35 cellular contexts compared by ENCODE assay signal in the genomic region with DNA sequence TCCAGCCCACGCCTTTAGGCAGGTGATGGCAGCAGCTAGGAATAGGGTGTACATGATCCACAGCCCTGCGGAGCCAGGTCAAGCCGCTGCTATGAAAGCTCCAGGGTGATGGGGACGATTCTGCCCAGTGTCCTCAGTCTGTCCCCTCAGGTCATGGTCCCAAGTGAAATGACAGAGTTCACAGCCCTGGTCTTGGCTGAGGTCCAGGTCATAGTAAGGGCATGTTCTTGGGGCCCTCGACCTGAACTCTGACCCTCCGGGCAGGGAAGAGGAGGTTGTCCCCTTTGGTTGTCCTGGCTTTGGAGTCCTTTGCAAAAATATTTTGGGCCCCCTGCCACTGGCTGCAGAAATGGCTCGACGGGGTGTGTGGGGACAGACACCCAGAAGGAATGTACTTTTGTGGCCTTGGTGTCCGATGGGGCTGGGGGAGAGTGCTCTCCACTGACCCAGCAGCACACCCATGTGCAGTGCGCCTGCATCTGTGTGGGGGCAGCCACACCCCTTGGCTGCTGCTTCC. TPM values are rescaled to one million over a fixed set of nuclear protein-coding genes. Genes with fewer than 3 reads are reported as not detected.
"Had no signal": no experiment of that assay in that cellular context is flagged by ENCODE, and none has a peak within 500 bp of the region (broad histone marks: within the 10 kb centered on the region; RNA-seq: fewer than 3 reads in every experiment).

No MANE protein-coding gene starts in this region.

- H3K36me3 ChIP-seq: neutrophil, ovary had no signal

- H3K36me3 Mint-ChIP-seq: activated naive CD8-positive, alpha-beta T cell; natural killer cell had no signal

- H3K9me3 ChIP-seq: adrenal gland, breast epithelium, left lung, neutrophil, ovary, prostate gland, right atrium auricular region, tibial artery had no signal

- H3K9me3 Mint-ChIP-seq: activated B cell treated with CpG ODN at 0.5 μM for 24 hours; activated T-cell treated with anti-CD3 and anti-CD28 coated beads, Interleukin-2, amount 50 U/mL, for 4 hours; activated T-helper 2 cell treated with anti-CD3 and anti-CD28 coated beads, Interferon-gamma antibody, Interleukin-2, Interleukin-4, amounts not matched to agents 10 μg/mL and 5 μg/mL and 100 μg/mL, durations not matched to agents 14 hours and 24 hours and 36 hours; immature natural killer cell; mesothelial cell of epicardium; natural killer cell; stimulated activated naive CD8-positive, alpha-beta T cell treated with anti-CD3 and anti-CD28 coated beads, Interleukin-15, amount 100 ng/mL, for 72 hours; T-helper 1 cell treated with Interleukin-12 subunit alpha and Interleukin-12 subunit beta and Interleukin-4 antibody, amounts not matched to agents 30 μg/mL and 1 μg/mL, for 36 hours had no signal

- H3K27ac ChIP-seq: adrenal gland, breast epithelium, left lung, neutrophil, ovary, prostate gland, right atrium auricular region, skin epidermis, tibial artery had no signal

- H3K4me1 Mint-ChIP-seq: activated B cell treated with CpG ODN at 0.5 μM for 24 hours; activated CD4-positive, alpha-beta T cell treated with anti-CD3 and anti-CD28 coated beads for 36 hours; immature natural killer cell; natural killer cell; stimulated activated naive CD8-positive, alpha-beta T cell treated with anti-CD3 and anti-CD28 coated beads, Interleukin-15, amount 100 ng/mL, for 72 hours had no signal

- DNase-seq: activated B cell treated with CpG ODN at 0.5 μM for 24 hours; activated CD4-positive, alpha-beta T cell treated with anti-CD3 and anti-CD28 coated beads for 36 hours; activated CD4-positive, alpha-beta T cell treated with anti-CD3 and anti-CD28 coated beads, Interleukin-2, amount 50 U/mL, for 48 hours; activated CD8-positive, alpha-beta memory T cell treated with anti-CD3 and anti-CD28 coated beads, Interleukin-2, amount 50 U/mL, for 48 hours; activated naive CD4-positive, alpha-beta T cell; activated T-cell treated with anti-CD3 and anti-CD28 coated beads, Interleukin-2, amount 50 U/mL, for 4 hours; adrenal gland; cortex of kidney; effector CD4-positive, alpha-beta T cell; foreskin fibroblast; immature natural killer cell; left lung; natural killer cell; ovary; stimulated activated CD4-positive, alpha-beta T cell treated with anti-CD3 and anti-CD28 coated beads, Interleukin-1b, Interleukin-23, amount 100 ng/mL, for 48 hours; stimulated activated naive CD8-positive, alpha-beta T cell treated with anti-CD3 and anti-CD28 coated beads, Interleukin-15, amount 100 ng/mL, for 72 hours; T1000; tibial artery had no signal

- H3K27ac Mint-ChIP-seq: activated B cell treated with CpG ODN at 0.5 μM for 24 hours; activated CD4-positive, alpha-beta T cell treated with anti-CD3 and anti-CD28 coated beads for 36 hours; activated naive CD8-positive, alpha-beta T cell; activated T-helper 2 cell treated with anti-CD3 and anti-CD28 coated beads, Interferon-gamma antibody, Interleukin-2, Interleukin-4, amounts not matched to agents 10 μg/mL and 5 μg/mL and 100 μg/mL, durations not matched to agents 14 hours and 24 hours and 36 hours; immature natural killer cell; mesothelial cell of epicardium; natural killer cell; T-helper 1 cell treated with Interleukin-12 subunit alpha and Interleukin-12 subunit beta and Interleukin-4 antibody, amounts not matched to agents 30 μg/mL and 1 μg/mL, for 36 hours had no signal

- H3K27me3 ChIP-seq: adrenal gland, breast epithelium, left lung, ovary, right atrium auricular region, tibial artery had no signal

- H3K27me3 Mint-ChIP-seq: activated CD4-positive, alpha-beta T cell treated with anti-CD3 and anti-CD28 coated beads for 36 hours; stimulated activated naive CD8-positive, alpha-beta T cell treated with anti-CD3 and anti-CD28 coated beads, Interleukin-15, amount 100 ng/mL, for 72 hours had no signal

- ATAC-seq: activated CD4-positive, alpha-beta T cell treated with anti-CD3 and anti-CD28 coated beads for 36 hours; activated T-cell treated with anti-CD3 and anti-CD28 coated beads, Interleukin-2, amount 50 U/mL, for 4 hours; left lung; natural killer cell; stimulated activated naive CD8-positive, alpha-beta T cell treated with anti-CD3 and anti-CD28 coated beads, Interleukin-15, amount 100 ng/mL, for 72 hours had no signal

- H3K4me3 ChIP-seq: adrenal gland, breast epithelium, left lung, ovary, prostate gland, right atrium auricular region, skin epidermis, tibial artery had no signal

- H3K4me1 ChIP-seq: breast epithelium, left lung, right atrium auricular region, tibial artery had no signal

- H3K4me3 Mint-ChIP-seq: activated B cell treated with CpG ODN at 0.5 μM for 24 hours; activated CD4-positive, alpha-beta T cell treated with anti-CD3 and anti-CD28 coated beads for 36 hours; activated naive CD8-positive, alpha-beta T cell; activated T-cell treated with anti-CD3 and anti-CD28 coated beads, Interleukin-2, amount 50 U/mL, for 4 hours; immature natural killer cell; mesothelial cell of epicardium; natural killer cell; stimulated activated naive CD8-positive, alpha-beta T cell treated with anti-CD3 and anti-CD28 coated beads, Interleukin-15, amount 100 ng/mL, for 72 hours; T-helper 1 cell treated with Interleukin-12 subunit alpha and Interleukin-12 subunit beta and Interleukin-4 antibody, amounts not matched to agents 30 μg/mL and 1 μg/mL, for 36 hours had no signal

RNA-seq across cellular contexts. Expression of gene C22orf31, which starts 7.3 kb away (rescaled TPM):
- total RNA-seq: activated B cell treated with CpG ODN at 0.5 μM for 24 hours; activated CD4-positive, alpha-beta T cell treated with anti-CD3 and anti-CD28 coated beads for 36 hours; activated CD8-positive, alpha-beta memory T cell treated with anti-CD3 and anti-CD28 coated beads for 36 hours; activated T-cell treated with anti-CD3 and anti-CD28 coated beads, Interleukin-2, amount 50 U/mL, for 4 hours; activated T-helper 2 cell treated with anti-CD3 and anti-CD28 coated beads, Interferon-gamma antibody, Interleukin-2, Interleukin-4, amounts not matched to agents 10 μg/mL and 5 μg/mL and 100 μg/mL, durations not matched to agents 14 hours and 24 hours and 36 hours; astrocyte; cerebellum; epithelial cell of proximal tubule; kidney epithelial cell; lung microvascular endothelial cell; natural killer cell; right atrium auricular region; ureter had no signal
- polyA plus RNA-seq: fibroblast of lung, immature natural killer cell had no signal

RNA-seq across cellular contexts. Expression of gene KREMEN1, which starts 18.5 kb away (rescaled TPM):
- total RNA-seq: activated B cell treated with CpG ODN at 0.5 μM for 24 hours had no signal
- polyA plus RNA-seq: immature natural killer cell had no signal
